ENCODE assay signal across 23 cellular contexts in the genomic region with DNA sequence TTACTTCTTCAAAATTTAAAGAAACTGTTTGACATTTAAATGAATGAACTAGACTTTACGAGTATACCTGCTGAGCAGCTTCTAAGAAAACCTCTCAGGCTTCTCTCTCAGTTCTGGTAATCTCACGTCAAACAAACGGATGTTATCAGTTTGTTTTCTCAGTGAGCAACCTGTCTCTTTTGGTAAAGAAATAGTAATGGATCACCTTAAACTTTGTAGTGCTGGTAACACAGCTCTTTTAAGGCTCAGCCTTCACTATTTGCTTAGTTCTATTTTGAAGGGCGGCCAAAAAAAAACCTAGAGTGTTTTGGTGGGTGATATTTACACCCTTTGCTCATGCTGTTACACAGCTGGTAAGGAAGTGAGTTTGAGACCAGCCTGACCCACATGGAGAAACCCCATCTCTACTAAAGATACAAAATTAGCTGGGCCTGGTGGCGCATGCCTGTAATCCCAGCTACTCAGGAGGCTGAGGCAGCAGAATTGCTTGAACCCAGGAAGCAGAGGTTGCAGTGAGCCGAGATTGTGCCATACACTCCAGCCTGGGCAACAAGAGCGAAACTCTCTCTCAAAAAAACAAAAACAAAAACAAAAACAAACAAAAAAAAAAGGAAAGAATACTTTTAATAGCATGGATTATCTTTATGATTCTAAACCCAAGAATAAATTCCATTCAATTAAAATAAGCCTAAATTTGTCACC. TPM values are rescaled to one million over a fixed set of nuclear protein-coding genes. Genes with fewer than 3 reads are reported as not detected.
DNase-seq lines count a peak whose midpoint lies in the region; ATAC-seq and TF ChIP-seq lines count a peak whose summit lies in the region.
"Had no signal": no experiment of that assay in that cellular context is flagged by ENCODE, and none has a peak within 500 bp of the region (broad histone marks: within the 10 kb centered on the region; RNA-seq: fewer than 3 reads in every experiment).

No MANE protein-coding gene starts in this region.

- H3K9me3 Mint-ChIP-seq in natural killer cell, result no peaks in the 10 kb centered on the region
- no peaks in the 10 kb centered on the region for H3K9me3 Mint-ChIP-seq in stimulated activated naive CD8-positive, alpha-beta T cell treated with anti-CD3 and anti-CD28 coated beads, Interleukin-15, amount 100 ng/mL, for 72 hours
- H3K9me3 Mint-ChIP-seq: activated naive CD8-positive, alpha-beta T cell treated with anti-CD3 and anti-CD28 coated beads, Interleukin-2, amount 10 ng/mL, durations not matched to agents 7 days and 5 days had no signal

- H3K4me3 ChIP-seq in astrocyte of the spinal cord (ENCODE audit: low read depth, low read length) (no peak overlapping the region), left lung (no peak overlapping the region), skeletal muscle cell (ENCODE audit: low read depth, low read length) (peak overlapping the region; percentile 18)
- H3K4me3 ChIP-seq: lung, vagina had no signal

- DNase-seq in DMS53 treated with DMSO at 0.1 percent for 48 hours (lab: John Stamatoyannopoulos, UW; ENCODE audit: unreplicated experiment), result peak; percentile 34
- DNase-seq in astrocyte of the spinal cord (ENCODE audit: low read depth, low spot score), result peak; percentile 30
- no peak for DNase-seq in left lung
- DNase-seq in skeletal muscle cell (ENCODE audit: low read depth), result no peak
- no peak for DNase-seq in natural killer cell
- no peak for DNase-seq in cerebellar nuclear complex (lab: John Stamatoyannopoulos, UW)
- DNase-seq in stimulated activated naive CD8-positive, alpha-beta T cell treated with anti-CD3 and anti-CD28 coated beads, Interleukin-15, amount 100 ng/mL, for 72 hours, result no peak
- DNase-seq: activated CD8-positive, alpha-beta T cell treated with anti-CD3 and anti-CD28 coated beads, Interleukin-2, amount 10 ng/mL, durations not matched to agents 7 days and 5 days; activated effector memory CD4-positive, alpha-beta T cell treated with anti-CD3 and anti-CD28 coated beads, Interleukin-2, amount 50 U/mL, for 16 hours; activated naive CD8-positive, alpha-beta T cell treated with anti-CD3 and anti-CD28 coated beads, Interleukin-2, amount 10 ng/mL, durations not matched to agents 7 days and 5 days; activated T-cell treated with anti-CD3 and anti-CD28 coated beads for 4 hours; DMS 273 treated with DMSO at 0.1 percent for 48 hours; effector CD8-positive, alpha-beta T cell; hippocampal formation; MV-4-11; NCI-H524 treated with DMSO at 0.1 percent for 48 hours; small intestine; stimulated activated CD4-positive, alpha-beta T cell treated with anti-CD3 and anti-CD28 coated beads, Interleukin-2, amount 100 ng/mL, for 24 hours; T-helper 17 cell had no signal

- H3K36me3 ChIP-seq in left lung, result peaks cover 0 to 26% of the 10 kb centered on the region in 2 donors

- no peaks in the 10 kb centered on the region for H3K27me3 ChIP-seq in left lung
- H3K27me3 ChIP-seq: vagina had no signal

- H3K27ac ChIP-seq in left lung, result no peak overlapping the region
- H3K27ac ChIP-seq: KMS-11, vagina had no signal

- intact Hi-C loops in left lung (cut with DNase I) (no loop called here), natural killer cell (cut with micrococcal nuclease) (no loop called here)

- H3K36me3 Mint-ChIP-seq in natural killer cell, result no peaks in the 10 kb centered on the region
- H3K36me3 Mint-ChIP-seq: activated naive CD8-positive, alpha-beta T cell treated with anti-CD3 and anti-CD28 coated beads, Interleukin-2, amount 10 ng/mL, durations not matched to agents 7 days and 5 days had no signal

- no peaks in the 10 kb centered on the region for H3K9me3 ChIP-seq in left lung
- H3K9me3 ChIP-seq: vagina had no signal

- no peaks in the 10 kb centered on the region for H3K4me1 Mint-ChIP-seq in natural killer cell
- no peaks in the 10 kb centered on the region for H3K4me1 Mint-ChIP-seq in stimulated activated naive CD8-positive, alpha-beta T cell treated with anti-CD3 and anti-CD28 coated beads, Interleukin-15, amount 100 ng/mL, for 72 hours
- H3K4me1 Mint-ChIP-seq: T-helper 17 cell had no signal

- H3K27ac Mint-ChIP-seq in natural killer cell, result no peak overlapping the region
- H3K27ac Mint-ChIP-seq in stimulated activated naive CD8-positive, alpha-beta T cell treated with anti-CD3 and anti-CD28 coated beads, Interleukin-15, amount 100 ng/mL, for 72 hours, result no peak overlapping the region
- H3K27ac Mint-ChIP-seq: activated CD8-positive, alpha-beta T cell treated with anti-CD3 and anti-CD28 coated beads, Interleukin-2, amount 10 ng/mL, durations not matched to agents 7 days and 5 days; activated naive CD8-positive, alpha-beta T cell treated with anti-CD3 and anti-CD28 coated beads, Interleukin-2, amount 10 ng/mL, durations not matched to agents 7 days and 5 days; T-helper 17 cell had no signal

- in situ Hi-C loops in astrocyte of the spinal cord (cut with HindIII; ENCODE audit: low sequenced_read_pairs), result no loop called here

- H3K4me3 Mint-ChIP-seq in natural killer cell, result no peak overlapping the region
- H3K4me3 Mint-ChIP-seq in stimulated activated naive CD8-positive, alpha-beta T cell treated with anti-CD3 and anti-CD28 coated beads, Interleukin-15, amount 100 ng/mL, for 72 hours, result no peak overlapping the region
- H3K4me3 Mint-ChIP-seq: activated CD8-positive, alpha-beta T cell treated with anti-CD3 and anti-CD28 coated beads, Interleukin-2, amount 10 ng/mL, durations not matched to agents 7 days and 5 days; activated naive CD8-positive, alpha-beta T cell treated with anti-CD3 and anti-CD28 coated beads, Interleukin-2, amount 10 ng/mL, durations not matched to agents 7 days and 5 days; T-helper 17 cell had no signal

- no peak for TF ChIP-seq CTCF in astrocyte of the spinal cord (IDR thresholded peaks at IDR 0.05; ENCODE audit: low read depth, low read length)
- no peak for TF ChIP-seq CTCF in left lung (IDR thresholded peaks at IDR 0.05)
- TF ChIP-seq CTCF in natural killer cell (IDR thresholded peaks at IDR 0.05), result no peak

- peaks cover 10 to 26% of the 10 kb centered on the region in 2 donors for H3K4me1 ChIP-seq in left lung
- H3K4me1 ChIP-seq: vagina had no signal

- ATAC-seq in left lung, result peak; percentile 45
- ATAC-seq in natural killer cell, result no peak
- ATAC-seq in GM19467 (IDR thresholded peaks at IDR 0.05; ENCODE audit: unreplicated experiment), result no peak
- ATAC-seq in stimulated activated naive CD8-positive, alpha-beta T cell treated with anti-CD3 and anti-CD28 coated beads, Interleukin-15, amount 100 ng/mL, for 72 hours, result no peak
- ATAC-seq: activated CD8-positive, alpha-beta T cell treated with anti-CD3 and anti-CD28 coated beads, Interleukin-2, amount 10 ng/mL, durations not matched to agents 7 days and 5 days; T-helper 17 cell had no signal

- H3K27me3 Mint-ChIP-seq in natural killer cell (ENCODE audit: low read depth in 2 of 2), result peaks cover 12 to 51% of the 10 kb centered on the region in 2 donors
- peaks cover 54% of the 10 kb centered on the region for H3K27me3 Mint-ChIP-seq in stimulated activated naive CD8-positive, alpha-beta T cell treated with anti-CD3 and anti-CD28 coated beads, Interleukin-15, amount 100 ng/mL, for 72 hours

RNA-seq across cellular contexts. Expression of a gene that starts 15.9 kb away (rescaled TPM):
- total RNA-seq in left lung (1,000 to 10,000 TPM; 1,862 to 3,073 TPM), natural killer cell (under 1 TPM in 1 of 3 donors, not detected in 2; 0.30 TPM)

Comparison
In these comparisons a context has a peak if more than half of its experiments do, and no peak if none do; other contexts are left out.
1. DNase-seq: peak in DMS53 treated with DMSO at 0.1 percent for 48 hours (single experiment) and astrocyte of the spinal cord (single experiment); none in left lung (0 of 2), skeletal muscle cell (single experiment), natural killer cell (single experiment), cerebellar nuclear complex (0 of 2) and stimulated activated naive CD8-positive, alpha-beta T cell treated with anti-CD3 and anti-CD28 coated beads, Interleukin-15, amount 100 ng/mL, for 72 hours (0 of 2).
2. RNA of a gene that starts 15.9 kb away (total RNA-seq): 1,862 to 3,073 TPM in left lung; 0.30 TPM in natural killer cell; every median in the first group is over 1,000 times any median in the second.